Comparison of ENCODE assay signal across 8 cellular contexts in the genomic region with DNA sequence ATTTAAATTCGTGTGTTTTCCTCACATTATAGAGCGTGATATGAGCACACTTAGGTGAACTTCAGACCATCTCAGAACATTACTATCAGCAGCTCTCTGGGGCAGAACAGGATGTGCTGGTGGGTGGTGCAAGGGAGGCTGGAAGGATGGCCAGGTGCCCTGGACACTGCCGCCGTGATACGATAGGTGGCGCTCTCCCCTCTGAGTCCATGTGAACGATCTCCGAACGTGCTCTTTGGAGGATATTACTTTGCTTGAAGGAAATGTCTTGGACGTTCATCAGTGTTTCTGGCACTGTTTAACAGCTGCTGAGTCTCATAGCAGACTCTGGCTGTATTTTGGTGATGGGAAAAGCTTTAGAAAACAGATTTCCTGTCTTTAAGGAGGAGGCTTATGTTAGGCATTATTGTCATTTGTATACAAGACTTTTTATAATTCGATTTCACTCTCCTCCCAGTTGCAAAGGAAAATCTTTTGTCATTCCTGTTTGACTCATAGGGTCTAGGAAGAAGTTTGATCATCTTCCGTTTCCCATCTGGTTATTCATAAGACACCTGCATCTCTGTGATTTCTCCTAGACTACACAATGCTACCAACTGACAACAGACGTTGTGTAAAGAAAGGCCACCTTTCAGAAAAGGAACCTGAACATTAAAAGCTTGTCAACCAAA.
DNase-seq lines count a peak whose midpoint lies in the region; ATAC-seq and TF ChIP-seq lines count a peak whose summit lies in the region.

No MANE protein-coding gene starts in this region.

- intact Hi-C loops in Calu3 (cut with micrococcal nuclease; ENCODE audit: unreplicated experiment) (loop anchor here (2.0 to 10.0 kb wide), 3 partner anchors 134 to 343 kb away; no protein-coding TSS in a partner anchor), ovary (cut with DNase I) (no loop called here)

- H3K9me3 ChIP-seq in ovary, result no peaks in the 10 kb centered on the region

- WGBS in ovary, 3 donors, result 16% methylated on average over 13 of the region's 13 CpGs

- TF ChIP-seq CTCF in Calu3 (IDR thresholded peaks at IDR 0.05; ENCODE audit: unreplicated experiment) (peak; percentile 89), foreskin keratinocyte (conservative IDR thresholded peaks at IDR 0.05) (peak; percentile 57), ovary (IDR thresholded peaks at IDR 0.05) (peak; percentile 17 to 76 (median 64))

- no peaks in the 10 kb centered on the region for H3K9me3 Mint-ChIP-seq in Calu3 (ENCODE audit: low read depth, unreplicated experiment)

- no peaks in the 10 kb centered on the region for H3K4me1 ChIP-seq in foreskin keratinocyte
- H3K4me1 ChIP-seq in ovary (ENCODE audit: insufficient read depth), result peaks cover 3% of the 10 kb centered on the region

- no peak overlapping the region for H3K4me3 ChIP-seq in ovary

- H3K4me3 Mint-ChIP-seq in Calu3 (ENCODE audit: low read depth, unreplicated experiment), result no peak overlapping the region

- ATAC-seq in GM19043 (IDR thresholded peaks at IDR 0.05; ENCODE audit: low read depth, unreplicated experiment) (peak; percentile 94), HG03103 (IDR thresholded peaks at IDR 0.05; ENCODE audit: low read depth, unreplicated experiment) (peak; percentile 96), foreskin keratinocyte (peak; percentile 45)

- TF ChIP-seq EP300 in ovary (IDR thresholded peaks at IDR 0.05), result no peak

- BruUV-seq in Calu3 (replicated peaks; lab: Mats Ljungman, UMichigan), result no TSS peak

- peaks cover 11% of the 10 kb centered on the region for H3K4me1 Mint-ChIP-seq in Calu3 (ENCODE audit: low read depth, unreplicated experiment)

- no peak for TF ChIP-seq POLR2A in ovary (IDR thresholded peaks at IDR 0.05)

- no peak overlapping the region for H3K27ac Mint-ChIP-seq in Calu3 (ENCODE audit: unreplicated experiment)

- CTCF ChIA-PET in Calu3 (lab: Charles Lee), result no interaction called here

- H3K27me3 ChIP-seq in foreskin keratinocyte (peaks cover 1% of the 10 kb centered on the region), ovary (no peaks in the 10 kb centered on the region)

- no peaks in the 10 kb centered on the region for H3K36me3 ChIP-seq in ovary

- DNase-seq in Calu3, result peak; percentile 82
- peak; percentile 34 for DNase-seq in RPMI8226
- no peak for DNase-seq in foreskin keratinocyte
- DNase-seq in ovary, result peak; percentile 68 to 92 (median 83)
- DNase-seq in activated effector memory CD4-positive, alpha-beta T cell treated with Interleukin-2 at 50 U/mL for 16 hours, result no peak
- no peak for DNase-seq in NCI-H2107 (lab: John Stamatoyannopoulos, UW)

- H3K36me3 Mint-ChIP-seq in Calu3 (ENCODE audit: insufficient read depth, unreplicated experiment), result no peaks in the 10 kb centered on the region

- no peaks in the 10 kb centered on the region for H3K27me3 Mint-ChIP-seq in Calu3 (ENCODE audit: unreplicated experiment)

- H3K27ac ChIP-seq in foreskin keratinocyte, result no peak overlapping the region
- no peak overlapping the region for H3K27ac ChIP-seq in ovary

Comparison
In these comparisons a context has a peak if more than half of its experiments do, and no peak if none do; other contexts are left out.
1. DNase-seq: peak in Calu3 (single experiment), RPMI8226 (single experiment) and ovary (5 of 5); none in foreskin keratinocyte (0 of 2), activated effector memory CD4-positive, alpha-beta T cell treated with Interleukin-2 at 50 U/mL for 16 hours (single experiment) and NCI-H2107 (single experiment).
2. ATAC-seq: peak in every context shown above with its lines; median percentile 96 in HG03103; 94 in GM19043; 45 in foreskin keratinocyte.
3. Peak in every context shown above with its lines, with median percentiles within 50 percentile points of each other: CTCF ChIP-seq.